23 cellular contexts compared by ENCODE assay signal in the genomic region with DNA sequence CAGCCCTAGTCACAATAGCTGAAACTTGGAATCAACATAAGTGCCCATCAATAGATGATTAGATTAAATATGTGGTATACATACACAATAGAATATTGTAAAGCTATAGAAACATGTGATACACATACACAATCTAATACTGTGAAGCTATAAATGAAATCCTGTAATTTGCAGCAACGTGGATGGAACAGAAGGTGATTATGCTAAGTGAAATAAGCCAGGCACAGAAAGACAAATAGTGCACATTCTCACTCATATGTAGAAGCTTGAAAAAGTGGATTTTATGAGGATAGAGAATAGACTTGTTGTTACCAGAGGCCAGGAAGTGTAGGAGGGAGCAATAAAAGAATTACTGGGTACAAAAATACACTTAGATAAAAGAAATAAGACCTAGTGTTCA.
DNase-seq lines count a peak whose midpoint lies in the region; ATAC-seq, FAIRE-seq and TF ChIP-seq lines count a peak whose summit lies in the region.
"Had no signal": no experiment of that assay in that cellular context is flagged by ENCODE, and none has a peak within 500 bp of the region (broad histone marks: within the 10 kb centered on the region; RNA-seq: fewer than 3 reads in every experiment).

No MANE protein-coding gene starts in this region.

- H3K27ac ChIP-seq in pancreas = no peak overlapping the region
- H3K27ac ChIP-seq: BLaER1 had no signal

- 33 to 35% methylated on average over 1 of the region's 1 CpG for WGBS in pancreas, 2 donors

- H3K4me3 ChIP-seq in pancreas = no peak overlapping the region
- H3K4me3 ChIP-seq: BLaER1, GM12878 had no signal

- no peaks in the 10 kb centered on the region for H3K27me3 ChIP-seq in pancreas
- H3K27me3 ChIP-seq: BE2C, BLaER1 had no signal

- no peak for FAIRE-seq in pancreas (lab: Jason Lieb, UNC)
- FAIRE-seq: GM12878, GM12892, GM18507 had no signal

- no peaks in the 10 kb centered on the region for H3K36me3 ChIP-seq in pancreas
- H3K36me3 ChIP-seq: BE2C, BLaER1 had no signal

- ATAC-seq in pancreas = no peak
- no peak for ATAC-seq in HG03025 (IDR thresholded peaks at IDR 0.05; ENCODE audit: low FRiP score, unreplicated experiment)
- ATAC-seq: GM12878 had no signal

- no peak for TF ChIP-seq CTCF in pancreas (IDR thresholded peaks at IDR 0.05)

- H3K9me3 ChIP-seq in pancreas = no peaks in the 10 kb centered on the region
- H3K9me3 ChIP-seq: BE2C, BLaER1 had no signal

- intact Hi-C loops in pancreas (cut with DNase I) = no loop called here

- no peaks in the 10 kb centered on the region for H3K4me1 ChIP-seq in pancreas
- H3K4me1 ChIP-seq: BE2C, BLaER1 had no signal

- peak; percentile 2 for DNase-seq in NCI-H82 (lab: John Stamatoyannopoulos, UW)
- no peak for DNase-seq in NCI-H82 treated with DMSO at 0.1 percent for 48 hours (lab: John Stamatoyannopoulos, UW; ENCODE audit: unreplicated experiment)
- peak; percentile 88 for DNase-seq in SK-MEL-5 (ENCODE audit: low read depth, low spot score)
- peak; percentile 57 for DNase-seq in foreskin melanocyte
- no peak for DNase-seq in pancreas
- DNase-seq: 8988T; ACHN; BE2C; C1 segment of cervical spinal cord; CD4-positive, alpha-beta memory T cell; CD4-positive, CD25-positive, alpha-beta regulatory T cell; CD8-positive, alpha-beta memory T cell; DMS153; DMS53; DMS79; DND-41; EL; GDM1 had no signal

- in situ Hi-C loops in SK-MEL-5 (cut with HindIII; ENCODE audit: low pct_unique_long_range_greater_than_20kb, low sequenced_read_pairs) = no loop called here

Comparison
In these comparisons a context has a peak if more than half of its experiments do, and no peak if none do; other contexts are left out.
1. DNase-seq: peak in NCI-H82 (single experiment), SK-MEL-5 (single experiment) and foreskin melanocyte (single experiment); none in NCI-H82 treated with DMSO at 0.1 percent for 48 hours (single experiment) and pancreas (0 of 6).